ENCODE assay signal across 8 cellular contexts in genomic region chr14:24429395-24430142, GRCh38. TPM values are rescaled to one million over a fixed set of nuclear protein-coding genes. Genes with fewer than 3 reads are reported as not detected.
DNase-seq lines count a peak whose midpoint lies in the region; ATAC-seq and TF ChIP-seq lines count a peak whose summit lies in the region.

TSS of gene CBLN3 (minus strand) at chr14:24429668. CDS start at chr14:24429054, 614 bp downstream.
TSS of gene KHNYN (plus strand) at chr14:24429954. CDS start at chr14:24430731, 777 bp downstream.

- peak within 1 kb of the TSS; percentile 78 to 92 for H3K4me3 ChIP-seq in ascending aorta
- peak within 1 kb of the TSS; percentile 80 for H3K4me3 ChIP-seq in retinal pigment epithelial cell (ENCODE audit: low read length)

- no peaks in the 10 kb centered on the region for H3K9me3 Mint-ChIP-seq in T-helper 2 cell treated with Interferon-gamma antibody and Interleukin-4, amounts not matched to agents 5 μg/mL and 100 μg/mL, for 36 hours

- H3K27me3 Mint-ChIP-seq in T-helper 2 cell treated with Interferon-gamma antibody and Interleukin-4, amounts not matched to agents 5 μg/mL and 100 μg/mL, for 36 hours (ENCODE audit: low read depth), result no peaks in the 10 kb centered on the region

- intact Hi-C loops in ascending aorta (cut with DNase I), result loop anchor here (1.0 to 10.0 kb wide), 5 partner anchors 13 to 1065 kb away; partner anchors contain the start of genes EFS, NYNRIN, SDR39U1 and TINF2

- TF ChIP-seq CTCF in ascending aorta (IDR thresholded peaks at IDR 0.05) (no peak), retinal pigment epithelial cell (conservative IDR thresholded peaks at IDR 0.05; ENCODE audit: low read depth, low read length) (no peak)

- H3K4me1 Mint-ChIP-seq in T-helper 2 cell treated with Interferon-gamma antibody and Interleukin-4, amounts not matched to agents 5 μg/mL and 100 μg/mL, for 36 hours (ENCODE audit: low read depth), result peaks cover 42% of the 10 kb centered on the region

- ATAC-seq in HG02759 (IDR thresholded peaks at IDR 0.05; ENCODE audit: unreplicated experiment), result peak; percentile 85

- no peaks in the 10 kb centered on the region for H3K9me3 ChIP-seq in ascending aorta

- peak; percentile 92 for TF ChIP-seq POLR2A in GM15510 (IDR thresholded peaks at IDR 0.05; ENCODE audit: borderline replicate concordance, extremely low read depth, insufficient read length)

- no peaks in the 10 kb centered on the region for H3K27me3 ChIP-seq in ascending aorta

- H3K4me1 ChIP-seq in ascending aorta, result peaks cover 5 to 23% of the 10 kb centered on the region in 2 donors

- peak within 1 kb of the TSS; percentile 88 to 96 for H3K27ac ChIP-seq in ascending aorta

- H3K36me3 ChIP-seq in ascending aorta, result peaks cover 22 to 25% of the 10 kb centered on the region in 2 donors

- DNase-seq in NCI-H1105 treated with DMSO at 0.1 percent for 48 hours (lab: John Stamatoyannopoulos, UW) (peak; percentile 80), ascending aorta (ENCODE audit: low spot score in 2 of 2) (peak; percentile 71 to 95), hippocampal formation (lab: John Stamatoyannopoulos, UW) (peak; percentile 58 to 62), retinal pigment epithelial cell (ENCODE audit: low read depth) (peak; percentile 62), OCI-M2 (lab: John Stamatoyannopoulos, UW; ENCODE audit: unreplicated experiment) (no peak)
- peak; percentile 89 for DNase-seq in T-helper 2 cell treated with Interferon-gamma antibody and Interleukin-4, amounts not matched to agents 5 μg/mL and 100 μg/mL, for 36 hours (ENCODE audit: low spot score)

- peaks cover 29% of the 10 kb centered on the region for H3K36me3 Mint-ChIP-seq in T-helper 2 cell treated with Interferon-gamma antibody and Interleukin-4, amounts not matched to agents 5 μg/mL and 100 μg/mL, for 36 hours (ENCODE audit: low read depth)

- peak within 1 kb of the TSS; percentile 92 for H3K4me3 Mint-ChIP-seq in T-helper 2 cell treated with Interferon-gamma antibody and Interleukin-4, amounts not matched to agents 5 μg/mL and 100 μg/mL, for 36 hours

- H3K27ac Mint-ChIP-seq in T-helper 2 cell treated with Interferon-gamma antibody and Interleukin-4, amounts not matched to agents 5 μg/mL and 100 μg/mL, for 36 hours, result peak within 1 kb of the TSS; percentile 98

RNA-seq across cellular contexts. Expression of gene CBLN3, which starts in this region (rescaled TPM):
- total RNA-seq in ascending aorta, result 2.2 TPM

RNA-seq across cellular contexts. Expression of gene KHNYN, which starts in this region (rescaled TPM):
- 70.4 TPM for total RNA-seq in ascending aorta
